In the genomic region with DNA sequence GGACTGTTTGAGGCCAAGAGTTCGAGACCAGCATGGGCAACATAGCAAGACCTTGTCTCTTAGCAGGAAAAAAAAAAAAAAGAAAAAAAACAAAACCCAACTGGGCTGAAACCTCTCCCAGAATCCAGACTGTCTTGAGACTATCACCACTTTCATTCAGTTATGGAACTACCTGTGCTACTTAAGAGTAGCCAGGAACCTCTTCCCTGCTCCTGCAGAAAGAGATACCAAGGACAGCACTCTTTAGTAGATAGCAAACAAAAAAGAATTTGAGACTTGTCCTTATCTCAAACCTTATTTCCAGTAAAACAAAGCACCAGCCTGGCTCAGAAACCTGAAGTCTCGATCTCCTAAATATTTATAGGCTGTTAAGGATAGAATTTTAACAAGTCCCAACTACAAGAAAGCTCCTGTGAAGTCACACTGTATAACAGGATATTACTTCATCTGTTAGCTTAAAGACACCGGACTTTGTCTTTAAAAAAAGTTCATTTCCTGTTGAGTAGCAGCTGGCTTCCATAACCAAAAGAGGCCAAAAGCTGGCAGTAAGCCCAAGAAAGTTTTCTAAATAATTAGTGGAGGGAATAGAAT, we compare ENCODE assay signal across 8 cellular contexts. TPM values are rescaled to one million over a fixed set of nuclear protein-coding genes. Genes with fewer than 3 reads are reported as not detected.
DNase-seq lines count a peak whose midpoint lies in the region; ATAC-seq and TF ChIP-seq lines count a peak whose summit lies in the region.

No MANE protein-coding gene starts in this region.

- 49 to 52% (median 50%) methylated on average over 3 of the region's 3 CpGs for WGBS in psoas muscle, 3 donors

- H3K36me3 ChIP-seq in GM06990 (ENCODE audit: control insufficient read depth, insufficient read depth, low read length) (peaks cover 3% of the 10 kb centered on the region), psoas muscle (ENCODE audit: insufficient read depth in 1 of 2, low read depth in 1 of 2) (peaks cover 0 to 5% of the 10 kb centered on the region in 2 donors)

- no peaks in the 10 kb centered on the region for H3K27me3 ChIP-seq in GM06990 (replicated peaks; ENCODE audit: control insufficient read depth, insufficient read depth, low read length)
- no peaks in the 10 kb centered on the region for H3K27me3 ChIP-seq in psoas muscle (ENCODE audit: insufficient read depth in 3 of 3, low read length in 2 of 3)

- H3K4me3 ChIP-seq in GM06990 (replicated peaks; ENCODE audit: low read depth, low read length), result no peak overlapping the region
- no peak overlapping the region for H3K4me3 ChIP-seq in psoas muscle

- peak; percentile 41 for DNase-seq in GM06990 (ENCODE audit: extremely low read depth, insufficient read length)
- DNase-seq in NCI-H226, result peak; percentile 23
- peak; percentile 86 for DNase-seq in dermis blood vessel endothelial cell
- DNase-seq in psoas muscle, result no peak
- no peak for DNase-seq in GM13976 (ENCODE audit: low spot score)
- no peak for DNase-seq in D341Med (ENCODE audit: low spot score)
- DNase-seq in AG08396 (ENCODE audit: low spot score), result no peak
- DNase-seq in caudate nucleus (lab: John Stamatoyannopoulos, UW), result no peak

- in situ Hi-C loops in GM13976 (cut with MboI; ENCODE audit: low sequenced_read_pairs, unreplicated experiment), result no loop called here

- no peak for TF ChIP-seq CTCF in GM06990 (IDR thresholded peaks at IDR 0.05; ENCODE audit: insufficient read depth, low read length, poor library complexity, severe bottlenecking)
- no peak for TF ChIP-seq CTCF in psoas muscle (IDR thresholded peaks at IDR 0.05)
- no peak for TF ChIP-seq CTCF in GM13976 (IDR thresholded peaks at IDR 0.05; ENCODE audit: borderline replicate concordance, control extremely low read depth, extremely low read depth, insufficient read depth, missing control alignments)

- peak overlapping the region; percentile 64 for H3K27ac ChIP-seq in psoas muscle
- H3K27ac ChIP-seq in caudate nucleus (ENCODE audit: low read depth, low read length), result no peak overlapping the region

- ATAC-seq in psoas muscle, result no peak

- intact Hi-C loops in psoas muscle (cut with DNase I), result no loop called here

- peaks cover 14% of the 10 kb centered on the region for H3K4me1 ChIP-seq in psoas muscle

- no peaks in the 10 kb centered on the region for H3K9me3 ChIP-seq in psoas muscle

RNA-seq across cellular contexts. Expression of a gene that starts 5.1 kb away (rescaled TPM):
- total RNA-seq in dermis blood vessel endothelial cell (39.0 and 42.0 TPM in 2 replicates), psoas muscle (10 to 100 TPM in 1 of 4 donors, 1 to 10 TPM in 3; 4.0 to 11.9 (median 4.5) TPM)
- 1 to 10 TPM; 2.2 to 5.3 (median 4.5) TPM for polyA plus RNA-seq in psoas muscle

Comparison
In these comparisons a context has a peak if more than half of its experiments do, and no peak if none do; other contexts are left out.
1. DNase-seq: peak in GM06990 (single experiment), NCI-H226 (single experiment) and dermis blood vessel endothelial cell (single experiment); none in psoas muscle (0 of 2), GM13976 (single experiment), D341Med (single experiment), AG08396 (single experiment) and caudate nucleus (0 of 61).